Comparison of ENCODE assay signal across 23 cellular contexts in genomic region chr14:101151226-101151929, GRCh38.
DNase-seq lines count a peak whose midpoint lies in the region; ATAC-seq and TF ChIP-seq lines count a peak whose summit lies in the region.
"Had no signal": no experiment of that assay in that cellular context is flagged by ENCODE, and none has a peak within 500 bp of the region (broad histone marks: within the 10 kb centered on the region; RNA-seq: fewer than 3 reads in every experiment).

No MANE protein-coding gene starts in this region.

- no peak for DNase-seq in PC-9
- peak; percentile 4 for DNase-seq in epithelial cell of esophagus (ENCODE audit: low read depth)
- no peak for DNase-seq in omental fat pad (ENCODE audit: low spot score)
- DNase-seq in stimulated activated CD4-positive, alpha-beta T cell treated with anti-CD3 and anti-CD28 coated beads, Interleukin-4, amount 100 ng/mL, for 1 hour: no peak
- DNase-seq in HUDEP-2 (lab: John Stamatoyannopoulos, UW; ENCODE audit: unreplicated experiment in 76 of 76): no peak
- no peak for DNase-seq in GM13977 (ENCODE audit: low spot score)
- DNase-seq: activated CD4-positive, alpha-beta T cell treated with anti-CD3 and anti-CD28 coated beads for 48 hours; activated naive CD4-positive, alpha-beta T cell treated with anti-CD3 and anti-CD28 coated beads for 36 hours; activated T-cell treated with anti-CD3 and anti-CD28 coated beads for 4 hours; DND-41; erythroblast; kidney; mesenchymal stem cell; NCI-H1048; NCI-H82; stimulated activated CD4-positive, alpha-beta T cell treated with anti-CD3 and anti-CD28 coated beads, Interleukin-15, amount 100 ng/mL, for 24 hours; stimulated activated naive CD8-positive, alpha-beta T cell treated with anti-CD3 and anti-CD28 coated beads, Interleukin-15, Interleukin-2, amounts not matched to agents 100 U/mL and 50 U/mL, for 24 hours; T1000 had no signal

- H3K9me2 ChIP-seq in PC-9 (ENCODE audit: insufficient read depth): no peaks in the 10 kb centered on the region

- intact Hi-C loops in PC-9 (cut with micrococcal nuclease; ENCODE audit: unreplicated experiment): no loop called here

- ATAC-seq in omental fat pad (ENCODE audit: low FRiP score): peak; percentile 88
- no peak for ATAC-seq in GM21390 (IDR thresholded peaks at IDR 0.05; ENCODE audit: unreplicated experiment)
- ATAC-seq: K562; Panc1; stimulated activated naive CD8-positive, alpha-beta T cell treated with anti-CD3 and anti-CD28 coated beads, Interleukin-15, Interleukin-2, amounts not matched to agents 100 U/mL and 50 U/mL, for 24 hours had no signal

- H3K27ac ChIP-seq in PC-9: no peak overlapping the region
- H3K27ac ChIP-seq: SK-N-MC had no signal

- CTCF ChIA-PET in PC-9 (lab: Charles Lee): no interaction called here

- peaks cover 2% of the 10 kb centered on the region; the same call in 1 of the 2 replicates for H3K9me3 ChIP-seq in ES-I3 (ENCODE audit: control insufficient read depth, insufficient read depth, low read length)
- H3K9me3 ChIP-seq in PC-9 (ENCODE audit: insufficient read depth, low read depth): no peaks in the 10 kb centered on the region

- H3K79me2 ChIP-seq in PC-9 (ENCODE audit: low read depth): no peaks in the 10 kb centered on the region

- H3K9ac ChIP-seq in ES-I3 (ENCODE audit: low read depth, low read length): peak overlapping the region; percentile 18; the same call in 1 of the 2 replicates

- no TSS peak for BruUV-seq in PC-9 (replicated peaks; lab: Mats Ljungman, UMichigan)

- H3K27me3 ChIP-seq in PC-9 (ENCODE audit: insufficient read depth, low read depth): no peaks in the 10 kb centered on the region

- H3K36me3 ChIP-seq in ES-I3 (ENCODE audit: insufficient read depth, low read length) (no peaks in the 10 kb centered on the region), PC-9 (ENCODE audit: low read depth) (no peaks in the 10 kb centered on the region)

- no peaks in the 10 kb centered on the region for H3F3A ChIP-seq in PC-9 (ENCODE audit: insufficient read depth, low read depth)

- H3K4me2 ChIP-seq in PC-9: peak overlapping the region; percentile 55

- TF ChIP-seq CTCF in PC-9 (conservative IDR thresholded peaks at IDR 0.05): no peak
- TF ChIP-seq CTCF in epithelial cell of esophagus (IDR thresholded peaks at IDR 0.05; ENCODE audit: insufficient read depth, low read depth, low read length, missing control alignments): no peak
- no peak for TF ChIP-seq CTCF in omental fat pad (IDR thresholded peaks at IDR 0.05)
- no peak for TF ChIP-seq CTCF in GM13977 (IDR thresholded peaks at IDR 0.05; ENCODE audit: extremely low read depth, insufficient read depth, missing control alignments)

- in situ Hi-C loops in GM13977 (cut with MboI; ENCODE audit: low pct_unique_long_range_greater_than_20kb, low sequenced_read_pairs, unreplicated experiment): no loop called here

- POLR2A ChIA-PET in PC-9 (lab: Charles Lee; ENCODE audit: unreplicated experiment): no interaction called here

- no peaks in the 10 kb centered on the region; the same call in 1 of the 2 replicates for H3K4me1 ChIP-seq in ES-I3 (ENCODE audit: insufficient read depth, low read length)
- H3K4me1 ChIP-seq in PC-9 (replicated peaks; ENCODE audit: insufficient read depth): peaks cover 7% of the 10 kb centered on the region

- no peak overlapping the region for H2AFZ ChIP-seq in PC-9

- H3K4me3 ChIP-seq in PC-9 (no peak overlapping the region), epithelial cell of esophagus (ENCODE audit: low read length) (no peak overlapping the region)
- H3K4me3 ChIP-seq: K562, SK-N-MC had no signal

- H4K20me1 ChIP-seq in PC-9 (ENCODE audit: insufficient read depth): no peaks in the 10 kb centered on the region
